ENCODE assay signal across 9 cellular contexts in the genomic region with DNA sequence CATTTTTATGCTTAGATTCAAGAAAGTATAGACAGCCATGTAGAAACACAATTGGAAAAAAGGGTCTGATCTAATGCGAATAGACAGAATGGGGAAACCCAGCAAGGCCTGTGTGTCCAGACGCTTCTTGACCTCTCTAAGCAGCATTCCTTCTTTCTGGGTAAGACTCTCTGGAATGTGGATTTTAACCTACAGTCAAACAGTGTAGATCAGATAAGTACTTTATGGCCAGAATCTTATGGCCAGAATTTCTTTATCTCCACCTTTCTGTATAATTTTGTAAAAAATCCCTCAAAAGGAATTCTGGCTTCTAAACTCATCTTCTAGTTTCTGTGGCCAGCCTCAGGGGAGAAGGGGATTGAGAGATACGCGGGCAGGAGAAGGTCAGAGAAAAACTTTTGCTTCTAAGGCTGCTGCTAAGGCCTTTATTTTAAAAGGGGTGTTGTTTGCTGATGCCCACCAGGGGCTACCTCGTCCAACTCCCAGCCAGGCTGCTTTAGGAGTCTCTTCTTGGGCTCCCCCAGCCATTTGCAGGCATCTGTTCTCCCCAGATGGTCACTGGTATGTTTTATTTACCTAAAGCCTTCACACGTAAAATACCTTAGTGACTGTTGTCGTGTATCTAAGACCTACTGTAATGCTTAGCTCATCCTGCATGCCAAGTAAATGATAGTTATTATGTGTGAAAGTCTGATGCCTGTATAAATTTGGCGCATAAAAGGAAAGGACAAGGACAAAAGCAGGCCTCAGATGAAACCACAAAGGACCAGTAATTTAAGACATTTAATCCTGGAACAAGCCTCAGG.
DNase-seq lines count a peak whose midpoint lies in the region; ATAC-seq and TF ChIP-seq lines count a peak whose summit lies in the region.
"Had no signal": no experiment of that assay in that cellular context is flagged by ENCODE, and none has a peak within 500 bp of the region (broad histone marks: within the 10 kb centered on the region; RNA-seq: fewer than 3 reads in every experiment).

No MANE protein-coding gene starts in this region.

- no peak overlapping the region for H3K4me2 ChIP-seq in OCI-LY7 (ENCODE audit: low read length)

- BruUV-seq in MCF 10A (replicated peaks; lab: Mats Ljungman, UMichigan) (no TSS peak), OCI-LY7 (replicated peaks; lab: Mats Ljungman, UMichigan) (no TSS peak)

- TF ChIP-seq CTCF in BE2C (IDR thresholded peaks at IDR 0.05; ENCODE audit: low read depth, low read length) (peak; percentile 34), MCF 10A (IDR thresholded peaks at IDR 0.05; ENCODE audit: unreplicated experiment) (no peak), mucosa of descending colon (IDR thresholded peaks at IDR 0.05) (no peak), OCI-LY7 (conservative IDR thresholded peaks at IDR 0.05; ENCODE audit: low read length) (no peak)
- TF ChIP-seq CTCF in CD8-positive, alpha-beta T cell (IDR thresholded peaks at IDR 0.05), result no peak

- peak overlapping the region; percentile 47 for H3K27ac Mint-ChIP-seq in MCF 10A (ENCODE audit: low read depth, unreplicated experiment)
- H3K27ac Mint-ChIP-seq in CD8-positive, alpha-beta T cell, result no peak overlapping the region

- H3K27me3 Mint-ChIP-seq in MCF 10A (ENCODE audit: insufficient read depth, unreplicated experiment), result no peaks in the 10 kb centered on the region
- H3K27me3 Mint-ChIP-seq in CD8-positive, alpha-beta T cell (ENCODE audit: low read depth), result no peaks in the 10 kb centered on the region

- DNase-seq in BE2C (no peak), LoVo (ENCODE audit: low spot score) (peak; percentile 48), MCF 10A (ENCODE audit: unreplicated experiment) (no peak), mucosa of descending colon (no peak), OCI-LY7 (ENCODE audit: low spot score) (no peak), KG1 (lab: John Stamatoyannopoulos, UW) (no peak)
- no peak for DNase-seq in CD8-positive, alpha-beta T cell
- DNase-seq: stimulated activated CD4-positive, alpha-beta T cell treated with anti-CD3 and anti-CD28 coated beads, Interleukin-1b, Interleukin-23, amount 100 ng/mL, for 48 hours had no signal

- H3K9me3 Mint-ChIP-seq in MCF 10A (ENCODE audit: unreplicated experiment), result no peaks in the 10 kb centered on the region
- H3K9me3 Mint-ChIP-seq in CD8-positive, alpha-beta T cell, result no peaks in the 10 kb centered on the region

- peaks cover 8% of the 10 kb centered on the region; the same call in 1 of the 2 replicates for H3K36me3 ChIP-seq in BE2C
- no peaks in the 10 kb centered on the region for H3K36me3 ChIP-seq in mucosa of descending colon (ENCODE audit: low read depth)
- no peaks in the 10 kb centered on the region; the same call in 1 of the 2 replicates for H3K36me3 ChIP-seq in OCI-LY7 (ENCODE audit: insufficient read depth, low read length)
- no peaks in the 10 kb centered on the region for H3K36me3 ChIP-seq in CD8-positive, alpha-beta T cell (ENCODE audit: insufficient read depth, low read length)

- H3K4me3 Mint-ChIP-seq in MCF 10A (ENCODE audit: unreplicated experiment), result no peak overlapping the region
- H3K4me3 Mint-ChIP-seq in CD8-positive, alpha-beta T cell, result no peak overlapping the region

- H3K9me3 ChIP-seq in BE2C, result no peaks in the 10 kb centered on the region
- no peaks in the 10 kb centered on the region for H3K9me3 ChIP-seq in mucosa of descending colon
- no peaks in the 10 kb centered on the region for H3K9me3 ChIP-seq in OCI-LY7 (ENCODE audit: low read length)
- H3K9me3 ChIP-seq in CD8-positive, alpha-beta T cell (ENCODE audit: low read length), result no peaks in the 10 kb centered on the region

- peak; percentile 56 for ATAC-seq in mucosa of descending colon
- no peak for ATAC-seq in HG02840 (IDR thresholded peaks at IDR 0.05; ENCODE audit: low FRiP score, unreplicated experiment)
- ATAC-seq in CD8-positive, alpha-beta T cell, result no peak

- peaks cover 17% of the 10 kb centered on the region for H3K4me1 ChIP-seq in BE2C
- peaks cover 25% of the 10 kb centered on the region for H3K4me1 ChIP-seq in mucosa of descending colon (ENCODE audit: low read depth)
- H3K4me1 ChIP-seq in OCI-LY7 (ENCODE audit: insufficient read depth, low read length, poor library complexity, severe bottlenecking), result no peaks in the 10 kb centered on the region
- H3K4me1 ChIP-seq in CD8-positive, alpha-beta T cell (ENCODE audit: insufficient read depth, low read length), result no peaks in the 10 kb centered on the region

- no peak overlapping the region for H3K4me3 ChIP-seq in BE2C (ENCODE audit: low read depth, low read length)
- no peak overlapping the region for H3K4me3 ChIP-seq in mucosa of descending colon
- H3K4me3 ChIP-seq in OCI-LY7 (ENCODE audit: low read depth, low read length, poor library complexity, severe bottlenecking), result no peak overlapping the region
- H3K4me3 ChIP-seq in CD8-positive, alpha-beta T cell (ENCODE audit: low read depth, low read length), result no peak overlapping the region

- H4K20me1 ChIP-seq in OCI-LY7 (ENCODE audit: insufficient read depth, low read length), result no peaks in the 10 kb centered on the region

- peaks cover 18% of the 10 kb centered on the region for H3K4me1 Mint-ChIP-seq in MCF 10A (ENCODE audit: insufficient read depth, unreplicated experiment)
- peaks cover 4% of the 10 kb centered on the region for H3K4me1 Mint-ChIP-seq in CD8-positive, alpha-beta T cell (ENCODE audit: low read depth)

- POLR2A ChIA-PET in MCF 10A (lab: Yijun Ruan, JAX) (interaction anchor here (0.6 kb wide), 1 partner anchor 52 kb away, joined by 3 read pairs; no protein-coding TSS in a partner anchor), OCI-LY7 (lab: Charles Lee) (no interaction called here)
- POLR2A ChIA-PET in CD8-positive, alpha-beta T cell (lab: Charles Lee), result no interaction called here

- H3K9me2 ChIP-seq in OCI-LY7 (ENCODE audit: insufficient read depth, low read length), result no peaks in the 10 kb centered on the region

- intact Hi-C loops in MCF 10A (cut with micrococcal nuclease), result no loop called here
- intact Hi-C loops in mucosa of descending colon (cut with DNase I, micrococcal nuclease), result no loop called here
- intact Hi-C loops in OCI-LY7 (cut with micrococcal nuclease; ENCODE audit: unreplicated experiment), result no loop called here
- intact Hi-C loops in CD8-positive, alpha-beta T cell (cut with DNase I, micrococcal nuclease), result no loop called here

- CTCF ChIA-PET in MCF 10A (lab: Yijun Ruan, JAX) (interaction anchor here (0.6 to 2.3 kb wide), 2 partner anchors 7 to 114 kb away, joined by 3 to 9 read pairs; no protein-coding TSS in a partner anchor), OCI-LY7 (lab: Charles Lee; ENCODE audit: unreplicated experiment) (no interaction called here)
- CTCF ChIA-PET in CD8-positive, alpha-beta T cell (lab: Charles Lee), result no interaction called here

- no peaks in the 10 kb centered on the region for H3K27me3 ChIP-seq in BE2C
- H3K27me3 ChIP-seq in CD8-positive, alpha-beta T cell (ENCODE audit: insufficient read depth, low read length), result no peaks in the 10 kb centered on the region

- H3K27ac ChIP-seq in OCI-LY7 (ENCODE audit: low read depth, low read length, poor library complexity, severe bottlenecking), result no peak overlapping the region
- no peak overlapping the region for H3K27ac ChIP-seq in CD8-positive, alpha-beta T cell (ENCODE audit: low read depth, low read length)

- no peaks in the 10 kb centered on the region for H3K79me2 ChIP-seq in OCI-LY7 (ENCODE audit: insufficient read depth, low read depth, low read length)

- no peak overlapping the region for H2AFZ ChIP-seq in OCI-LY7 (ENCODE audit: low read length)

- no peaks in the 10 kb centered on the region for H3K36me3 Mint-ChIP-seq in MCF 10A (ENCODE audit: insufficient read depth, unreplicated experiment)
- H3K36me3 Mint-ChIP-seq in CD8-positive, alpha-beta T cell, result peaks cover 21% of the 10 kb centered on the region
